8 cellular contexts compared by ENCODE assay signal in the genomic region with DNA sequence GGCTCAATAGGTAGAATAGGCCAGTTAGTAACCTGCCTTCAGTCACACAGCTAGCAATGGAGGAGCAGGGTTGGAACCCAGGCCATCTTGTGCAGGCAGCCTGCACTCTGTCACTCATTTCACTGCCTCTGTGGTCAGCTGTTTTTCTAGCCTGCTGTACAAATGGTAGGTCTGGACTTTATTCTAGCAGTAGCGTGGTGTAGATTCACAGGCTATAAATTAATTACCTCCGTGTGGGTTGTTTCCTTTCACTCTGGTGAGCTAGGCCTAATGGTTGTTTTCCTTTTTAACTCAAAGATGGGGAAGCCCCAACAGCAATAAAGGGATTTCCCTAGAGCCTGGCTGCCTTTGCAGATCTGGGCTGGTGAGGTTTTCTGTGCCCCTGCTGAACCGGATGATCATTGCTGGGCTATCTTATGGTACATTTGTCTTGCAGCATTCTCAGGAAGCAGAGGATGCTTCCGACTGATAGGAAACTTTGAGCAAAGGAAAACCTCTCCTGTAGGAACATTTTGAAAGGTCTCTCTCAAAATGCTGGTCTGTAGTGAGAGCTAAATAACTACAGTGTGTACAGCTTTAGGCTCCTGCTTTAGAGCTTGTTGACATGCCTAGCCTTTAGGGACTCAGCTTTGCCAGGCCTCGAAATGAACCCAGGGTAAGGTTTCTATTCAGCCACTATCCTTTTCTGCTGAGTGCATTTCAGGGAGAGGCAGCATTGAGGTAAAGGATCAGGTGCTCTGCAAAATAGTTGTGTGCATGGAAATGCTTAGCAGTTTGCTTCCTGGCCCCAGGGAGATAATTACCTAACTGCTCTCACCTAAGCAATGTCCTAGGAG.
DNase-seq lines count a peak whose midpoint lies in the region; ATAC-seq and TF ChIP-seq lines count a peak whose summit lies in the region.

No MANE protein-coding gene starts in this region.

- CTCF ChIA-PET in CD8-positive, alpha-beta memory T cell (lab: Charles Lee), result interaction anchor here (1.1 to 2.3 kb wide), 4 partner anchors 10 to 126 kb away, joined by 3 to 7 read pairs (median 6); no protein-coding TSS in a partner anchor

- H3K9me3 ChIP-seq in CD8-positive, alpha-beta memory T cell (ENCODE audit: low read length), result no peaks in the 10 kb centered on the region

- POLR2A ChIA-PET in CD8-positive, alpha-beta memory T cell (lab: Charles Lee), result interaction anchor here (0.8 kb wide), 1 partner anchor 157 kb away, joined by 3 read pairs; a partner anchor contains a TSS

- H3K4me3 Mint-ChIP-seq in CD8-positive, alpha-beta memory T cell, result peak overlapping the region in 3 of 7 donors; percentile 30 to 71 (median 36)
- H3K4me3 Mint-ChIP-seq in activated T-cell treated with anti-CD3 and anti-CD28 coated beads, Interleukin-2, amount 50 U/mL, for 24 hours, result peak overlapping the region; percentile 34
- no peak overlapping the region for H3K4me3 Mint-ChIP-seq in nephron progenitor cell

- H3K4me1 Mint-ChIP-seq in CD8-positive, alpha-beta memory T cell, result peaks cover 10 to 22% (median 19%) of the 10 kb centered on the region in 3 donors
- peaks cover 37% of the 10 kb centered on the region for H3K4me1 Mint-ChIP-seq in activated T-cell treated with anti-CD3 and anti-CD28 coated beads, Interleukin-2, amount 50 U/mL, for 24 hours (ENCODE audit: low read depth)
- H3K4me1 Mint-ChIP-seq in nephron progenitor cell, result peaks cover 30% of the 10 kb centered on the region

- peaks cover 13% of the 10 kb centered on the region for H3K4me1 ChIP-seq in CD8-positive, alpha-beta memory T cell (ENCODE audit: insufficient read depth, low read length)

- no peaks in the 10 kb centered on the region for H3K27me3 ChIP-seq in CD8-positive, alpha-beta memory T cell (ENCODE audit: insufficient read depth, low read length, poor library complexity, severe bottlenecking)

- H3K4me3 ChIP-seq in CD8-positive, alpha-beta memory T cell (ENCODE audit: low read length), result no peak overlapping the region

- H3K27ac ChIP-seq in CD8-positive, alpha-beta memory T cell (ENCODE audit: low read depth, low read length), result no peak overlapping the region

- no peak for TF ChIP-seq CTCF in nephron progenitor cell (IDR thresholded peaks at IDR 0.05)

- no peaks in the 10 kb centered on the region for H3K36me3 ChIP-seq in CD8-positive, alpha-beta memory T cell (ENCODE audit: insufficient read depth, low read length)

- peak in 4 of 5 donors; percentile 6 to 57 (median 40) for DNase-seq in CD8-positive, alpha-beta memory T cell
- DNase-seq in activated T-cell treated with anti-CD3 and anti-CD28 coated beads, Interleukin-2, amount 50 U/mL, for 24 hours, result peak; percentile 48
- DNase-seq in nephron progenitor cell, result peak; percentile 10
- DNase-seq in SKM-1 treated with dmso at 0.1 percent for 144 hours (lab: John Stamatoyannopoulos, UW; ENCODE audit: unreplicated experiment), result no peak
- DNase-seq in SHP77 (lab: John Stamatoyannopoulos, UW), result no peak
- no peak for DNase-seq in activated gamma-delta T cell (lab: John Stamatoyannopoulos, UW)

- ATAC-seq in GM19455 (IDR thresholded peaks at IDR 0.05; ENCODE audit: unreplicated experiment) (peak; percentile 94), HG03457 (IDR thresholded peaks at IDR 0.05; ENCODE audit: unreplicated experiment) (peak; percentile 97)

- peak overlapping the region in 7 of 8 donors; percentile 1 to 88 (median 53) for H3K27ac Mint-ChIP-seq in CD8-positive, alpha-beta memory T cell
- H3K27ac Mint-ChIP-seq in activated T-cell treated with anti-CD3 and anti-CD28 coated beads, Interleukin-2, amount 50 U/mL, for 24 hours, result peak overlapping the region; percentile 74
- H3K27ac Mint-ChIP-seq in nephron progenitor cell, result peak overlapping the region; percentile 89

- peaks cover 0 to 9% (median 3%) of the 10 kb centered on the region in 3 donors for H3K36me3 Mint-ChIP-seq in CD8-positive, alpha-beta memory T cell
- H3K36me3 Mint-ChIP-seq in activated T-cell treated with anti-CD3 and anti-CD28 coated beads, Interleukin-2, amount 50 U/mL, for 24 hours (ENCODE audit: low read depth), result peaks cover 6% of the 10 kb centered on the region
- peaks cover 23% of the 10 kb centered on the region for H3K36me3 Mint-ChIP-seq in nephron progenitor cell (ENCODE audit: low read depth)

- H3K9me3 Mint-ChIP-seq in CD8-positive, alpha-beta memory T cell, result peaks cover 0 to 2% (median 0%) of the 10 kb centered on the region in 5 donors
- no peaks in the 10 kb centered on the region for H3K9me3 Mint-ChIP-seq in activated T-cell treated with anti-CD3 and anti-CD28 coated beads, Interleukin-2, amount 50 U/mL, for 24 hours
- peaks cover 16% of the 10 kb centered on the region for H3K9me3 Mint-ChIP-seq in nephron progenitor cell

- no peaks in the 10 kb centered on the region for H3K27me3 Mint-ChIP-seq in CD8-positive, alpha-beta memory T cell
- H3K27me3 Mint-ChIP-seq in activated T-cell treated with anti-CD3 and anti-CD28 coated beads, Interleukin-2, amount 50 U/mL, for 24 hours, result no peaks in the 10 kb centered on the region
- H3K27me3 Mint-ChIP-seq in nephron progenitor cell (ENCODE audit: low read depth, poor library complexity), result peaks cover 3% of the 10 kb centered on the region

Comparison
In these comparisons a context has a peak if more than half of its experiments do, and no peak if none do; other contexts are left out.
1. DNase-seq: peak in CD8-positive, alpha-beta memory T cell (4 of 5), activated T-cell treated with anti-CD3 and anti-CD28 coated beads, Interleukin-2, amount 50 U/mL, for 24 hours (single experiment) and nephron progenitor cell (single experiment); none in SKM-1 treated with dmso at 0.1 percent for 144 hours (single experiment), SHP77 (0 of 2) and activated gamma-delta T cell (single experiment).
2. Peak in every context shown above with its lines, with median percentiles within 50 percentile points of each other: H3K27ac Mint-ChIP-seq.